1 cellular context compared by ENCODE assay signal in the genomic region with DNA sequence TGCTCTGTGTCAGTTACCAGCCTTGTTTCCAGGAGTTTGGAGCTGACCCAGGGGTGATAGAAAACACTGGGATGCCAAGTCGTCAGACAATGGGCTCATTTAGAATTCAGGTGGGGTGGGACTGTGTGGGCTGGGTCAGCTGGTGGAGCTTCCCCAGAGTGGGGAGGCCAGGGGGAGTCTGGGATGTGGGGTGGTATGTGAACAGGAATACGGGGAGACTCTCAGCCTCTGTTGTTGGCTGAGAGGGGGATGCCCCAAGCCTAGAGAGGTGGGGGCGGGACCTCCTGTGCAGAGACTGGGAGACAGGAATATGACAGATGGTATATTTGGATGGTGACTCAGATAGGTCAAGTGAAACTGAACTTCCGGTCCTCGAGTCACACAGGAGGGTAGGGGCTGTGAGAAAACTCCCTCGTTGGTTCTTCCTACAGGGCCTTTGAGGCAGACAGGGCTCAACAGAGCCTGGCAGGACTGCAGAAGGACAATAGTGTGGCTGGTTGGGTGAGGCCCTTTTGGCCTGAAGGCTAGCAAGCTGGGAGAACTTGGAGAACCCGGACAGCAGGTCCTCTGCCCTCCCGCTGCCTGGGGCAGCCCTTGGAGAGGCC.
TF ChIP-seq lines count a peak whose summit lies in the region.

No MANE protein-coding gene starts in this region.

TF ChIP-seq in HepG2, 621 proteins besides CTCF, POLR2A, EP300 and RAD21 (continued from another document and continues in another):
- TF ChIP-seq IKZF4 (CRISPR knock-in tag; IDR thresholded peaks at IDR 0.05; ENCODE audit: borderline replicate concordance, low read depth, not compliant biosample characterization) (no peak), ZNF557 (CRISPR knock-in tag; IDR thresholded peaks at IDR 0.05) (no peak), ZNF839 (CRISPR knock-in tag; IDR thresholded peaks at IDR 0.05; ENCODE audit: borderline replicate concordance) (no peak), IKZF1 (IDR thresholded peaks at IDR 0.05) (no peak), ZKSCAN5 (CRISPR knock-in tag; IDR thresholded peaks at IDR 0.05) (no peak), EED (CRISPR knock-in tag; IDR thresholded peaks at IDR 0.05) (no peak), SOX13 (IDR thresholded peaks at IDR 0.05) (no peak), SOX13 (CRISPR knock-in tag; conservative IDR thresholded peaks at IDR 0.05 in 1 of 2, IDR thresholded peaks at IDR 0.05 in 1 of 2) (peak in 1 of 2 experiments; percentile 7; a peak in 1 of 4 replicates), ZNF589 (CRISPR knock-in tag; conservative IDR thresholded peaks at IDR 0.05) (no peak), MIER2 (CRISPR knock-in tag; IDR thresholded peaks at IDR 0.05) (no peak), ZNF792 (CRISPR knock-in tag; IDR thresholded peaks at IDR 0.05) (peak; percentile 25; the same call in 1 of the 2 replicates), KLF16 (CRISPR knock-in tag; IDR thresholded peaks at IDR 0.05) (no peak), YEATS4 (CRISPR knock-in tag; IDR thresholded peaks at IDR 0.05; ENCODE audit: borderline replicate concordance) (no peak), ZFP36L1 (CRISPR knock-in tag; IDR thresholded peaks at IDR 0.05) (no peak), CHD2 (IDR thresholded peaks at IDR 0.05; ENCODE audit: low read depth, low read length) (no peak), KLF12 (CRISPR knock-in tag; IDR thresholded peaks at IDR 0.05; ENCODE audit: borderline replicate concordance) (no peak), HOXA9 (CRISPR knock-in tag; IDR thresholded peaks at IDR 0.05; ENCODE audit: borderline replicate concordance) (no peak), SMAD1 (CRISPR knock-in tag; IDR thresholded peaks at IDR 0.05; ENCODE audit: borderline replicate concordance, low read depth) (0 out of 2 replicates have a peak, but pooled peaks have one; percentile 36), ERF (CRISPR knock-in tag; IDR thresholded peaks at IDR 0.05) (peak; percentile 24; the same call in 1 of the 2 replicates), ZNF205 (CRISPR knock-in tag; IDR thresholded peaks at IDR 0.05) (0 out of 2 replicates have a peak, but pooled peaks have one; percentile 20), MAFK (conservative IDR thresholded peaks at IDR 0.05 in 1 of 2, IDR thresholded peaks at IDR 0.05 in 1 of 2; ENCODE audit: low read length in 2 of 2) (no peak), ZNF230 (CRISPR knock-in tag; IDR thresholded peaks at IDR 0.05) (no peak), SRSF9 (IDR thresholded peaks at IDR 0.05; ENCODE audit: borderline replicate concordance, insufficient read depth, low read depth, low read length, poor library complexity, severe bottlenecking) (no peak), SALL1 (CRISPR knock-in tag; IDR thresholded peaks at IDR 0.05) (peak; percentile 53; the same call in 1 of the 2 replicates), NCOA1 (CRISPR knock-in tag; IDR thresholded peaks at IDR 0.05) (no peak), NFRKB (IDR thresholded peaks at IDR 0.05) (no peak), ARNT (IDR thresholded peaks at IDR 0.05) (no peak), ZNF746 (CRISPR knock-in tag; IDR thresholded peaks at IDR 0.05) (no peak), MEIS1 (CRISPR knock-in tag; IDR thresholded peaks at IDR 0.05; ENCODE audit: borderline replicate concordance) (peak; percentile 87; the same call in 1 of the 2 replicates), REL (CRISPR knock-in tag; conservative IDR thresholded peaks at IDR 0.05) (no peak), RXRA (CRISPR knock-in tag; IDR thresholded peaks at IDR 0.05) (peak; percentile 44; the same call in 1 of the 2 replicates), NFIC (IDR thresholded peaks at IDR 0.05; ENCODE audit: low read length) (no peak), JUN (CRISPR knock-in tag; IDR thresholded peaks at IDR 0.05) (peak; percentile 68; the same call in 1 of the 2 replicates), SMAD9 (CRISPR knock-in tag; IDR thresholded peaks at IDR 0.05) (no peak), JARID2 (CRISPR knock-in tag; IDR thresholded peaks at IDR 0.05; ENCODE audit: insufficient replicate concordance) (no peak), ZNF761 (CRISPR knock-in tag; conservative IDR thresholded peaks at IDR 0.05) (no peak), ARID2 (CRISPR knock-in tag; IDR thresholded peaks at IDR 0.05; ENCODE audit: borderline replicate concordance) (no peak), ZNF20 (CRISPR knock-in tag; IDR thresholded peaks at IDR 0.05) (no peak), NR1H2 (CRISPR knock-in tag; IDR thresholded peaks at IDR 0.05; ENCODE audit: borderline replicate concordance, low read depth) (no peak), SKI (IDR thresholded peaks at IDR 0.05; ENCODE audit: partially characterized antibody) (no peak), SNAPC2 (CRISPR knock-in tag; IDR thresholded peaks at IDR 0.05) (no peak), ZFP36 (IDR thresholded peaks at IDR 0.05; ENCODE audit: borderline replicate concordance, low read depth, low read length, partially characterized antibody) (no peak), KLF11 (CRISPR knock-in tag; IDR thresholded peaks at IDR 0.05) (no peak)
- TF ChIP-seq, protein P1, sequence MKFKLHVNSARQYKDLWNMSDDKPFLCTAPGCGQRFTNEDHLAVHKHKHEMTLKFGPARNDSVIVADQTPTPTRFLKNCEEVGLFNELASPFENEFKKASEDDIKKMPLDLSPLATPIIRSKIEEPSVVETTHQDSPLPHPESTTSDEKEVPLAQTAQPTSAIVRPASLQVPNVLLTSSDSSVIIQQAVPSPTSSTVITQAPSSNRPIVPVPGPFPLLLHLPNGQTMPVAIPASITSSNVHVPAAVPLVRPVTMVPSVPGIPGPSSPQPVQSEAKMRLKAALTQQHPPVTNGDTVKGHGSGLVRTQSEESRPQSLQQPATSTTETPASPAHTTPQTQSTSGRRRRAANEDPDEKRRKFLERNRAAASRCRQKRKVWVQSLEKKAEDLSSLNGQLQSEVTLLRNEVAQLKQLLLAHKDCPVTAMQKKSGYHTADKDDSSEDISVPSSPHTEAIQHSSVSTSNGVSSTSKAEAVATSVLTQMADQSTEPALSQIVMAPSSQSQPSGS (CRISPR knock-in tag; IDR thresholded peaks at IDR 0.05), result no peak
- TF ChIP-seq, protein P2, sequence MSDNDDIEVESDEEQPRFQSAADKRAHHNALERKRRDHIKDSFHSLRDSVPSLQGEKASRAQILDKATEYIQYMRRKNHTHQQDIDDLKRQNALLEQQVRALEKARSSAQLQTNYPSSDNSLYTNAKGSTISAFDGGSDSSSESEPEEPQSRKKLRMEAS (IDR thresholded peaks at IDR 0.05), result no peak; the same call in 1 of the 2 replicates
- TF ChIP-seq, protein P3, sequence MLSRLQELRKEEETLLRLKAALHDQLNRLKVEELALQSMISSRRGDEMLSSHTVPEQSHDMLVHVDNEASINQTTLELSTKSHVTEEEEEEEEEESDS (CRISPR knock-in tag; IDR thresholded peaks at IDR 0.05; ENCODE audit: borderline replicate concordance), result no peak
- TF ChIP-seq, protein P4, sequence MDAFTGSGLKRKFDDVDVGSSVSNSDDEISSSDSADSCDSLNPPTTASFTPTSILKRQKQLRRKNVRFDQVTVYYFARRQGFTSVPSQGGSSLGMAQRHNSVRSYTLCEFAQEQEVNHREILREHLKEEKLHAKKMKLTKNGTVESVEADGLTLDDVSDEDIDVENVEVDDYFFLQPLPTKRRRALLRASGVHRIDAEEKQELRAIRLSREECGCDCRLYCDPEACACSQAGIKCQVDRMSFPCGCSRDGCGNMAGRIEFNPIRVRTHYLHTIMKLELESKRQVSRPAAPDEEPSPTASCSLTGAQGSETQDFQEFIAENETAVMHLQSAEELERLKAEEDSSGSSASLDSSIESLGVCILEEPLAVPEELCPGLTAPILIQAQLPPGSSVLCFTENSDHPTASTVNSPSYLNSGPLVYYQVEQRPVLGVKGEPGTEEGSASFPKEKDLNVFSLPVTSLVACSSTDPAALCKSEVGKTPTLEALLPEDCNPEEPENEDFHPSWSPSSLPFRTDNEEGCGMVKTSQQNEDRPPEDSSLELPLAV (CRISPR knock-in tag; conservative IDR thresholded peaks at IDR 0.05; ENCODE audit: low read depth), result no peak
- TF ChIP-seq, protein P5, sequence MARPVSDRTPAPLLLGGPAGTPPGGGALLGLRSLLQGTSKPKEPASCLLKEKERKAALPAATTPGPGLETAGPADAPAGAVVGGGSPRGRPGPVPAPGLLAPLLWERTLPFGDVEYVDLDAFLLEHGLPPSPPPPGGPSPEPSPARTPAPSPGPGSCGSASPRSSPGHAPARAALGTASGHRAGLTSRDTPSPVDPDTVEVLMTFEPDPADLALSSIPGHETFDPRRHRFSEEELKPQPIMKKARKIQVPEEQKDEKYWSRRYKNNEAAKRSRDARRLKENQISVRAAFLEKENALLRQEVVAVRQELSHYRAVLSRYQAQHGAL (CRISPR knock-in tag; IDR thresholded peaks at IDR 0.05; ENCODE audit: not compliant biosample characterization), result no peak
- TF ChIP-seq, protein P6, sequence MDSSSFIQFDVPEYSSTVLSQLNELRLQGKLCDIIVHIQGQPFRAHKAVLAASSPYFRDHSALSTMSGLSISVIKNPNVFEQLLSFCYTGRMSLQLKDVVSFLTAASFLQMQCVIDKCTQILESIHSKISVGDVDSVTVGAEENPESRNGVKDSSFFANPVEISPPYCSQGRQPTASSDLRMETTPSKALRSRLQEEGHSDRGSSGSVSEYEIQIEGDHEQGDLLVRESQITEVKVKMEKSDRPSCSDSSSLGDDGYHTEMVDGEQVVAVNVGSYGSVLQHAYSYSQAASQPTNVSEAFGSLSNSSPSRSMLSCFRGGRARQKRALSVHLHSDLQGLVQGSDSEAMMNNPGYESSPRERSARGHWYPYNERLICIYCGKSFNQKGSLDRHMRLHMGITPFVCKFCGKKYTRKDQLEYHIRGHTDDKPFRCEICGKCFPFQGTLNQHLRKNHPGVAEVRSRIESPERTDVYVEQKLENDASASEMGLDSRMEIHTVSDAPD (CRISPR knock-in tag; IDR thresholded peaks at IDR 0.05), result no peak
- TF ChIP-seq, protein P7, sequence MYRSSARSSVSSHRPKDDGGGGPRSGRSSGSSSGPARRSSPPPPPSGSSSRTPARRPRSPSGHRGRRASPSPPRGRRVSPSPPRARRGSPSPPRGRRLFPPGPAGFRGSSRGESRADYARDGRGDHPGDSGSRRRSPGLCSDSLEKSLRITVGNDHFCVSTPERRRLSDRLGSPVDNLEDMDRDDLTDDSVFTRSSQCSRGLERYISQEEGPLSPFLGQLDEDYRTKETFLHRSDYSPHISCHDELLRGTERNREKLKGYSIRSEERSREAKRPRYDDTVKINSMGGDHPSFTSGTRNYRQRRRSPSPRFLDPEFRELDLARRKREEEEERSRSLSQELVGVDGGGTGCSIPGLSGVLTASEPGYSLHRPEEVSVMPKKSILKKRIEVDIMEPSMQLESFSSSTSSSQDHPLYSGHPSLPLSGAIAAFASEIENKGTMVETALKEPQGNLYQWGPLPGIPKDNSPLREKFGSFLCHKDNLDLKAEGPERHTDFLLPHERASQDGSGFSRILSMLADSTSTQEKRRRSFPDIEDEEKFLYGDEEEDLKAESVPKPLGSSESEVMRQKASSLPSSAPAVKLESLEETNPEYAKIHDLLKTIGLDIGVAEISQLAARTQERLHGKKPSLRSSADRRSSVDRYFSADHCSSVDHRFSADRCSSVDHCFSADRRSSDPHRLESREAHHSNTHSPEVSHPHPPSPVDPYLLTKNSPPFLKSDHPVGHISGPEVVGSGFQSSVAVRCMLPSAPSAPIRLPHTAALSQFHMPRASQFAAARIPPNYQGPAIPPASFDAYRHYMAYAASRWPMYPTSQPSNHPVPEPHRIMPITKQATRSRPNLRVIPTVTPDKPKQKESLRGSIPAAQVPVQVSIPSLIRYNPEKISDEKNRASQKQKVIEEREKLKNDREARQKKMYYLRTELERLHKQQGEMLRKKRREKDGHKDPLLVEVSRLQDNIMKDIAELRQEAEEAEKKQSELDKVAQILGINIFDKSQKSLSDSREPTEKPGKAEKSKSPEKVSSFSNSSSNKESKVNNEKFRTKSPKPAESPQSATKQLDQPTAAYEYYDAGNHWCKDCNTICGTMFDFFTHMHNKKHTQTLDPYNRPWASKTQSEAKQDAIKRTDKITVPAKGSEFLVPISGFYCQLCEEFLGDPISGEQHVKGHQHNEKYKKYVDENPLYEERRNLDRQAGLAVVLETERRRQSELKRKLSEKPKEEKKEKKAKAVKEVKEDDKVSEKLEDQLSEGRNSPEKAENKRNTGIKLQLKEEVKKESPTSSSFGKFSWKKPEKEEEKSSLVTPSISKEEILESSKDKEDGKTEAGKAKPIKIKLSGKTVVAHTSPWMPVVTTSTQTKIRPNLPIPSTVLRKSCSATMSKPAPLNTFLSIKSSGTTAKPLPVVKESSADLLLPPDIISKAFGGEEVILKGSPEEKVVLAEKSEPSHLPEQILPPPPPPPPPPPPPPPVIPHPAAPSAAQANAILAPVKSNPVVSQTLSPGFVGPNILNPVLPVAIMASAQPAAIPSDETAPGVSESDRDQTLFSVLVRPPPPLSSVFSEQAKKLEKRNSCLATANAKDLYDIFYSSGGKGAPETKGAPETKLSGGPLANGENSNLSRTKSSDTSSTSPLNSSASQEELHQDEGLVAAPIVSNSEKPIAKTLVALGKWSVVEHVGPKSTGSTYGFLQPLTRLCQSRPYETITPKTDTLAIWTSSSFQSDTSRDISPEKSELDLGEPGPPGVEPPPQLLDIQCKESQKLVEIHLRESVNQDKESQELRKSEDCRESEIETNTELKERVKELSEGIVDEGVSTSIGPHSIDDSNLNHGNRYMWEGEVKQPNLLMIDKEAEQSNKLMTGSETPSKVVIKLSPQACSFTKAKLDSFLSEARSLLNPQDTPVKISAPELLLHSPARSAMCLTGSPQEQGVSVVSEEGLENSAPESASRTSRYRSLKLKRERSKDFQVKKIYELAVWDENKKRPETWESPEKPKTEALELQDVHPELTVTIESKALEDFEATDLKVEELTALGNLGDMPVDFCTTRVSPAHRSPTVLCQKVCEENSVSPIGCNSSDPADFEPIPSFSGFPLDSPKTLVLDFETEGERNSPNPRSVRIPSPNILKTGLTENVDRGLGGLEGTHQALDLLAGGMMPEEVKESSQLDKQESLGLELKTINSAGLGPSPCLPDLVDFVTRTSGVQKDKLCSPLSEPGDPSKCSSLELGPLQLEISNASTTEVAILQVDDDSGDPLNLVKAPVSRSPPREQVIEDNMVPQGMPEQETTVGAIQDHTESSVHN (CRISPR knock-in tag; IDR thresholded peaks at IDR 0.05), result no peak
- TF ChIP-seq, protein P8, sequence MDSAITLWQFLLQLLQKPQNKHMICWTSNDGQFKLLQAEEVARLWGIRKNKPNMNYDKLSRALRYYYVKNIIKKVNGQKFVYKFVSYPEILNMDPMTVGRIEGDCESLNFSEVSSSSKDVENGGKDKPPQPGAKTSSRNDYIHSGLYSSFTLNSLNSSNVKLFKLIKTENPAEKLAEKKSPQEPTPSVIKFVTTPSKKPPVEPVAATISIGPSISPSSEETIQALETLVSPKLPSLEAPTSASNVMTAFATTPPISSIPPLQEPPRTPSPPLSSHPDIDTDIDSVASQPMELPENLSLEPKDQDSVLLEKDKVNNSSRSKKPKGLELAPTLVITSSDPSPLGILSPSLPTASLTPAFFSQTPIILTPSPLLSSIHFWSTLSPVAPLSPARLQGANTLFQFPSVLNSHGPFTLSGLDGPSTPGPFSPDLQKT (CRISPR knock-in tag; IDR thresholded peaks at IDR 0.05; ENCODE audit: borderline replicate concordance), result no peak
- TF ChIP-seq, protein P9, sequence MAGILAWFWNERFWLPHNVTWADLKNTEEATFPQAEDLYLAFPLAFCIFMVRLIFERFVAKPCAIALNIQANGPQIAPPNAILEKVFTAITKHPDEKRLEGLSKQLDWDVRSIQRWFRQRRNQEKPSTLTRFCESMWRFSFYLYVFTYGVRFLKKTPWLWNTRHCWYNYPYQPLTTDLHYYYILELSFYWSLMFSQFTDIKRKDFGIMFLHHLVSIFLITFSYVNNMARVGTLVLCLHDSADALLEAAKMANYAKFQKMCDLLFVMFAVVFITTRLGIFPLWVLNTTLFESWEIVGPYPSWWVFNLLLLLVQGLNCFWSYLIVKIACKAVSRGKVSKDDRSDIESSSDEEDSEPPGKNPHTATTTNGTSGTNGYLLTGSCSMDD (CRISPR knock-in tag; IDR thresholded peaks at IDR 0.05), result no peak
